9 cellular contexts compared by ENCODE assay signal in the genomic region with DNA sequence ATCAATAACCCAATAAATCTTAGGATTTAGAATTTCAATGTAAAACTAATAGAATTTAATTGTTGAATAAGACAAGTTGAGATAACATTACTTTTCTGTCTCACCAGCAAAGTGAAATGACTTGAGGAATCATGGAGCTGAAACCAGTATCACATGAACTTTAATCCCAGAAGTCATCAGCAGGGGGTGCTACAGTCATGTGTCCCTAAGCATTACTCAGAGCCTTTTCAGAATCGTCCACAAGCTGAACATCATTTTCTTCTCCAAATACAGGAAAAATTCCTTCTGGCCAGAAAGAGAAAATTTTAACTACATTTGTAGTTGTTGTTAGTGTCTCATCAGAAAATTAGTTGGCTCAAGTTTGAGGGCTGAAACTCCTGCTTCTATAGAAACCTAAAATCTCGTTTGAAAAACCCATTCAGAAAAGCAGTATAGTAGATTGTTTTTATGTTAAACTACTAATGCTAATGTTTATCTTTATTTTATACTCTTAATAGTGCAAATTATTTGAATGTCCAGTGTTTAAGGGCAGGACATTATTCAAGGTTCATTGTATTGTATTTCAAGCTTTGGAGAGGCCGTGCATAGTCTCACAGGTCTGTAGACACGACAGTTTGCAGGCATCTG.
A peak's percentile ranks its signal among the peaks of the same experiment; 100 is the strongest.
DNase-seq lines count a peak whose midpoint lies in the region; ATAC-seq, FAIRE-seq and TF ChIP-seq lines count a peak whose summit lies in the region.
"Had no signal": no experiment of that assay in that cellular context is flagged by ENCODE, and none has a peak within 500 bp of the region (broad histone marks: within the 10 kb centered on the region; RNA-seq: fewer than 3 reads in every experiment).

No MANE protein-coding gene starts in this region.

- H3K4me3 Mint-ChIP-seq in astrocyte (ENCODE audit: unreplicated experiment): no peak overlapping the region

- H3K4me1 Mint-ChIP-seq in astrocyte (ENCODE audit: low read depth, unreplicated experiment): no peaks in the 10 kb centered on the region

- ATAC-seq in HG02571 (IDR thresholded peaks at IDR 0.05; ENCODE audit: unreplicated experiment): peak; percentile 55
- ATAC-seq in GM19455 (IDR thresholded peaks at IDR 0.05; ENCODE audit: unreplicated experiment): no peak
- ATAC-seq: left colon had no signal

- no peaks in the 10 kb centered on the region for H4K20me1 ChIP-seq in astrocyte (ENCODE audit: insufficient read depth, low read length)

- no peak overlapping the region for H3K27ac ChIP-seq in astrocyte (ENCODE audit: low read depth, low read length)

- peak; percentile 78 for TF ChIP-seq CTCF in astrocyte (IDR thresholded peaks at IDR 0.05; ENCODE audit: insufficient read depth, low read depth, low read length)

- H3K9me3 ChIP-seq in astrocyte (ENCODE audit: insufficient read depth, low read depth, low read length): no peaks in the 10 kb centered on the region

- H2AFZ ChIP-seq in astrocyte (ENCODE audit: low read depth, low read length): no peak overlapping the region

- H3K4me1 ChIP-seq in astrocyte (ENCODE audit: insufficient read depth, low read length): no peaks in the 10 kb centered on the region

- no peaks in the 10 kb centered on the region for H3K27me3 Mint-ChIP-seq in astrocyte (ENCODE audit: low read depth, unreplicated experiment)

- H3K4me3 ChIP-seq in astrocyte (ENCODE audit: insufficient read depth, low read depth, low read length): no peak overlapping the region

- no peak overlapping the region for H3K27ac Mint-ChIP-seq in astrocyte (ENCODE audit: unreplicated experiment)

- no peaks in the 10 kb centered on the region for H3K9me3 Mint-ChIP-seq in astrocyte (ENCODE audit: unreplicated experiment)

- DNase-seq in A172 (ENCODE audit: low spot score): peak; percentile 51
- DNase-seq in ELF-1 (ENCODE audit: low read depth, low spot score): peak; percentile 20
- DNase-seq in NCI-H128 (lab: John Stamatoyannopoulos, UW; ENCODE audit: unreplicated experiment): peak; percentile 38
- DNase-seq in astrocyte (ENCODE audit: low read depth): peak; percentile 40
- peak; percentile 72 for DNase-seq in iris pigment epithelial cell (ENCODE audit: low read depth)
- DNase-seq in activated CD8-positive, alpha-beta memory T cell treated with anti-CD3 and anti-CD28 coated beads for 24 hours: no peak

- no peak overlapping the region for H3K9ac ChIP-seq in astrocyte (ENCODE audit: low read length)

- no peak overlapping the region for H3K4me2 ChIP-seq in astrocyte (ENCODE audit: low read length)

- H3K36me3 ChIP-seq in astrocyte (ENCODE audit: insufficient read depth, low read length): no peaks in the 10 kb centered on the region

- no peaks in the 10 kb centered on the region for H3K27me3 ChIP-seq in astrocyte (ENCODE audit: insufficient read depth, low read length)

- FAIRE-seq in astrocyte (lab: Jason Lieb, UNC): no peak

- H3K79me2 ChIP-seq in astrocyte (ENCODE audit: insufficient read depth, low read length): no peaks in the 10 kb centered on the region

- no peaks in the 10 kb centered on the region for H3K36me3 Mint-ChIP-seq in astrocyte (ENCODE audit: low read depth, unreplicated experiment)
